ENCODE assay signal across 8 cellular contexts in genomic region chr1:193537266-193538003, GRCh38.
DNase-seq lines count a peak whose midpoint lies in the region; ATAC-seq and TF ChIP-seq lines count a peak whose summit lies in the region.

No MANE protein-coding gene starts in this region.

- TF ChIP-seq CTCF in GM12865 (IDR thresholded peaks at IDR 0.05; ENCODE audit: insufficient read depth, low read depth, low read length, missing control alignments) (no peak), smooth muscle cell (IDR thresholded peaks at IDR 0.05; ENCODE audit: borderline replicate concordance, insufficient read depth, poor library complexity, severe bottlenecking) (no peak)

- WGBS in smooth muscle cell (ENCODE audit: low lambda C conversion rate) = 87% methylated on average over 7 of the region's 7 CpGs

- H2AFZ ChIP-seq in smooth muscle cell (ENCODE audit: low read depth) = no peak overlapping the region

- H3K36me3 ChIP-seq in smooth muscle cell (ENCODE audit: low read depth) = no peaks in the 10 kb centered on the region

- no peaks in the 10 kb centered on the region for H3K9me3 ChIP-seq in smooth muscle cell (replicated peaks; ENCODE audit: low read depth)

- no peaks in the 10 kb centered on the region for H4K20me1 ChIP-seq in smooth muscle cell (ENCODE audit: low read depth)

- H3K4me3 ChIP-seq in GM12865 (ENCODE audit: low read depth, low read length) (no peak overlapping the region), smooth muscle cell (no peak overlapping the region)

- H3K79me2 ChIP-seq in smooth muscle cell (ENCODE audit: low read depth) = no peaks in the 10 kb centered on the region

- no peak overlapping the region for H3K4me2 ChIP-seq in smooth muscle cell

- H3K27me3 ChIP-seq in smooth muscle cell (ENCODE audit: low read depth) = no peaks in the 10 kb centered on the region

- peak; percentile 91 for DNase-seq in GM12865 (ENCODE audit: low read depth)
- DNase-seq in NOMO-1 treated with DMSO at 0.1 percent for 48 hours (lab: John Stamatoyannopoulos, UW; ENCODE audit: unreplicated experiment) = peak; percentile 79
- DNase-seq in activated naive CD4-positive, alpha-beta T cell treated with anti-CD3 and anti-CD28 coated beads, Interleukin-2, amount 50 U/mL, for 16 hours = peak; percentile 73
- DNase-seq in stimulated activated naive CD4-positive, alpha-beta T cell treated with Interleukin-2 at 50 U/mL for 16 hours (lab: John Stamatoyannopoulos, UW) = peak; percentile 74
- no peak for DNase-seq in cerebellar cortex (ENCODE audit: low spot score)
- DNase-seq in smooth muscle cell (lab: John Stamatoyannopoulos, UW; ENCODE audit: unreplicated experiment) = no peak
- DNase-seq in Right ventricle myocardium superior = no peak

- H3K9ac ChIP-seq in smooth muscle cell (ENCODE audit: low read depth) = no peak overlapping the region

- no peaks in the 10 kb centered on the region for H3F3A ChIP-seq in smooth muscle cell (ENCODE audit: low read depth)

- ATAC-seq in GM21737 (IDR thresholded peaks at IDR 0.05; ENCODE audit: unreplicated experiment) (peak; percentile 93), Right ventricle myocardium superior (ENCODE audit: poor library complexity) (no peak)

- no peaks in the 10 kb centered on the region for H3K4me1 ChIP-seq in smooth muscle cell (ENCODE audit: low read depth)

- H3K27ac ChIP-seq in smooth muscle cell (ENCODE audit: low read depth) = no peak overlapping the region

- intact Hi-C loops in Right ventricle myocardium superior (cut with DNase I) = no loop called here

Comparison
In these comparisons a context has a peak if more than half of its experiments do, and no peak if none do; other contexts are left out.
1. DNase-seq: peak in GM12865 (single experiment), NOMO-1 treated with DMSO at 0.1 percent for 48 hours (single experiment), activated naive CD4-positive, alpha-beta T cell treated with anti-CD3 and anti-CD28 coated beads, Interleukin-2, amount 50 U/mL, for 16 hours (single experiment) and stimulated activated naive CD4-positive, alpha-beta T cell treated with Interleukin-2 at 50 U/mL for 16 hours (single experiment); none in cerebellar cortex (single experiment), smooth muscle cell (single experiment) and Right ventricle myocardium superior (single experiment).